Comparison of ENCODE assay signal across 12 cellular contexts in genomic region chr15:64452988-64453688, GRCh38. TPM values are rescaled to one million over a fixed set of nuclear protein-coding genes. Genes with fewer than 3 reads are reported as not detected.
DNase-seq lines count a peak whose midpoint lies in the region; ATAC-seq and TF ChIP-seq lines count a peak whose summit lies in the region.
"Had no signal": no experiment of that assay in that cellular context is flagged by ENCODE, and none has a peak within 500 bp of the region (broad histone marks: within the 10 kb centered on the region; RNA-seq: fewer than 3 reads in every experiment).

No MANE protein-coding gene starts in this region.

- no peak overlapping the region for H3K23ac ChIP-seq in IMR-90 (ENCODE audit: low read depth, low read length)

- H2BK20ac ChIP-seq in IMR-90 (ENCODE audit: low read depth, low read length), result no peak overlapping the region

- H3K4ac ChIP-seq in IMR-90 (ENCODE audit: low read depth, low read length), result no peak overlapping the region

- H4K20me1 ChIP-seq in IMR-90 (ENCODE audit: insufficient read depth, low read length), result no peaks in the 10 kb centered on the region

- WGBS in IMR-90 (ENCODE audit: extremely low coverage in 2 of 2, insufficient read length in 1 of 2), 2 experiments, result 60% methylated on average over 1 of the region's 6 CpGs; no CpG with 5 or more reads in 1 of the 2 experiments

- TF ChIP-seq RAD21 in IMR-90 (IDR thresholded peaks at IDR 0.05; ENCODE audit: low read length), result no peak

- no peak overlapping the region for H3K4me3 Mint-ChIP-seq in CD8-positive, alpha-beta memory T cell
- H3K4me3 Mint-ChIP-seq: WTC11 had no signal

- no peak overlapping the region for H2AFZ ChIP-seq in IMR-90 (replicated peaks; ENCODE audit: low read length, poor library complexity)
- H2AFZ ChIP-seq: PC-9 had no signal

- no peak overlapping the region for H3K4me2 ChIP-seq in IMR-90 (ENCODE audit: low read depth, low read length)
- H3K4me2 ChIP-seq: PC-9 had no signal

- H4K8ac ChIP-seq in IMR-90 (ENCODE audit: low read depth in 2 of 2, low read length in 2 of 2), result no peak overlapping the region

- H3K18ac ChIP-seq in IMR-90 (ENCODE audit: low read depth, low read length), result no peak overlapping the region

- H3K36me3 ChIP-seq in IMR-90 (ENCODE audit: control insufficient read depth, insufficient read depth, low read length), result peaks cover 9% of the 10 kb centered on the region
- H3K36me3 ChIP-seq in CD8-positive, alpha-beta memory T cell (ENCODE audit: insufficient read depth, low read length), result no peaks in the 10 kb centered on the region

- intact Hi-C loops in IMR-90 (cut with micrococcal nuclease) (no loop called here), posterior cingulate gyrus (cut with DNase I) (no loop called here)

- no peaks in the 10 kb centered on the region for H3K9me3 ChIP-seq in IMR-90 (ENCODE audit: control insufficient read depth, insufficient read depth, low read length)
- H3K9me3 ChIP-seq in CD8-positive, alpha-beta memory T cell (ENCODE audit: low read length), result no peaks in the 10 kb centered on the region

- H3K9ac ChIP-seq in IMR-90 (ENCODE audit: low read depth, low read length), result no peak overlapping the region

- no peak overlapping the region for H4K5ac ChIP-seq in IMR-90 (ENCODE audit: low read depth, low read length)

- DNase-seq in IMR-90, result peak; percentile 33
- DNase-seq in NCI-H69 (lab: John Stamatoyannopoulos, UW), result peak; percentile 91
- DNase-seq in fibroblast of villous mesenchyme (ENCODE audit: low read depth), result peak; percentile 38
- peak in 6 of 10 donors; percentile 34 to 90 (median 62) for DNase-seq in posterior cingulate gyrus
- DNase-seq in NOMO-1 treated with DMSO at 0.1 percent for 48 hours (lab: John Stamatoyannopoulos, UW; ENCODE audit: unreplicated experiment), result no peak
- DNase-seq in NOMO-1 (lab: John Stamatoyannopoulos, UW; ENCODE audit: unreplicated experiment in 2 of 2), result no peak
- no peak for DNase-seq in CD8-positive, alpha-beta memory T cell
- no peak for DNase-seq in activated gamma-delta T cell (lab: John Stamatoyannopoulos, UW)
- DNase-seq: activated gamma-delta T cell treated with Interleukin-2 at 50 U/mL for 16 hours, PC-9 had no signal

- H3K14ac ChIP-seq in IMR-90 (replicated peaks; ENCODE audit: low read depth, low read length), result no peak overlapping the region

- CTCF ChIA-PET in IMR-90 (lab: Yijun Ruan, JAX), result interaction anchor here (0.6 kb wide), 1 partner anchor 24 kb away, joined by 13 read pairs; no protein-coding TSS in a partner anchor
- CTCF ChIA-PET in CD8-positive, alpha-beta memory T cell (lab: Charles Lee), result no interaction called here

- no TSS peak for BruUV-seq in IMR-90 (replicated peaks; lab: Mats Ljungman, UMichigan)

- no peak overlapping the region for H4K91ac ChIP-seq in IMR-90 (ENCODE audit: insufficient read depth, low read depth, low read length)

- H2BK120ac ChIP-seq in IMR-90 (ENCODE audit: low read depth, low read length), result no peak overlapping the region

- no peaks in the 10 kb centered on the region for H3K9me3 Mint-ChIP-seq in CD8-positive, alpha-beta memory T cell
- H3K9me3 Mint-ChIP-seq: WTC11 had no signal

- H3K4me1 ChIP-seq in IMR-90 (ENCODE audit: control insufficient read depth, insufficient read depth, low read length), result peaks cover 14% of the 10 kb centered on the region
- peaks cover 43% of the 10 kb centered on the region for H3K4me1 ChIP-seq in CD8-positive, alpha-beta memory T cell (ENCODE audit: insufficient read depth, low read length)

- H3K27ac Mint-ChIP-seq in CD8-positive, alpha-beta memory T cell, result peak overlapping the region in 3 of 8 donors; percentile 0 to 72 (median 18)
- H3K27ac Mint-ChIP-seq: WTC11 had no signal

- no peak for ATAC-seq in IMR-90 (ENCODE audit: low read depth)

- H2BK15ac ChIP-seq in IMR-90 (ENCODE audit: low read depth, low read length), result no peak overlapping the region

- H3K27ac ChIP-seq in IMR-90 (ENCODE audit: insufficient read depth, low read length), result no peak overlapping the region
- no peak overlapping the region for H3K27ac ChIP-seq in CD8-positive, alpha-beta memory T cell (ENCODE audit: low read depth, low read length)
- H3K27ac ChIP-seq: PC-9 had no signal

- no peaks in the 10 kb centered on the region; the same call in 1 of the 2 replicates for H3K9me1 ChIP-seq in IMR-90 (ENCODE audit: insufficient read depth, low read length)

- no peak for TF ChIP-seq POLR2A in IMR-90 (IDR thresholded peaks at IDR 0.05; ENCODE audit: low read depth, low read length)

- no peaks in the 10 kb centered on the region for H3K27me3 ChIP-seq in IMR-90 (ENCODE audit: control insufficient read depth, insufficient read depth, low read length)
- H3K27me3 ChIP-seq in CD8-positive, alpha-beta memory T cell (ENCODE audit: insufficient read depth, low read length, poor library complexity, severe bottlenecking), result no peaks in the 10 kb centered on the region

- dilution Hi-C loops in IMR-90 (cut with HindIII; ENCODE audit: low sequenced_read_pairs, unreplicated experiment), result no loop called here

- H3K56ac ChIP-seq in IMR-90 (ENCODE audit: extremely low read depth, insufficient read depth, low read length), result no peak overlapping the region

- H3K79me1 ChIP-seq in IMR-90 (ENCODE audit: low read depth in 1 of 2, low read length in 2 of 2), result peaks cover 4 to 13% of the 10 kb centered on the region in 2 experiments; a peak in 3 of 4 replicates

- in situ Hi-C loops in IMR-90 (cut with MboI; ENCODE audit: low sequenced_read_pairs), result no loop called here

- no peak overlapping the region for H2BK5ac ChIP-seq in IMR-90 (ENCODE audit: low read depth, low read length, poor library complexity, severe bottlenecking)

- H3K36me3 Mint-ChIP-seq in CD8-positive, alpha-beta memory T cell, result peaks cover 3 to 39% (median 9%) of the 10 kb centered on the region in 3 donors

- no peak overlapping the region for H2AK9ac ChIP-seq in IMR-90 (replicated peaks; ENCODE audit: low read depth, low read length, poor library complexity)

- TF ChIP-seq CTCF in IMR-90 (conservative IDR thresholded peaks at IDR 0.05; ENCODE audit: low read depth, low read length) (no peak), fibroblast of villous mesenchyme (IDR thresholded peaks at IDR 0.05; ENCODE audit: insufficient read depth, low read depth, low read length) (no peak)

- H3K4me3 ChIP-seq in IMR-90 (ENCODE audit: insufficient read depth, low read depth, low read length), result no peak overlapping the region
- H3K4me3 ChIP-seq in fibroblast of villous mesenchyme (ENCODE audit: low read depth, low read length), result no peak overlapping the region
- no peak overlapping the region for H3K4me3 ChIP-seq in CD8-positive, alpha-beta memory T cell (ENCODE audit: low read length)
- H3K4me3 ChIP-seq: PC-9, skin epidermis had no signal

- POLR2A ChIA-PET in IMR-90 (lab: Charles Lee; ENCODE audit: unreplicated experiment), result no interaction called here
- POLR2A ChIA-PET in CD8-positive, alpha-beta memory T cell (lab: Charles Lee), result no interaction called here

- no peaks in the 10 kb centered on the region for H3K27me3 Mint-ChIP-seq in CD8-positive, alpha-beta memory T cell

- peaks cover 12 to 56% (median 24%) of the 10 kb centered on the region in 3 donors for H3K4me1 Mint-ChIP-seq in CD8-positive, alpha-beta memory T cell

- H2AK5ac ChIP-seq in IMR-90 (ENCODE audit: low read depth, low read length), result no peak overlapping the region; the same call in 1 of the 2 replicates

TF ChIP-seq in IMR-90, 13 proteins besides CTCF, POLR2A, EP300 and RAD21:
- no peak for TF ChIP-seq MAZ (IDR thresholded peaks at IDR 0.05; ENCODE audit: borderline replicate concordance, low read depth, low read length)

RNA-seq across cellular contexts. Expression of gene ZNF609, which starts 7.2 kb away (rescaled TPM):
- total RNA-seq in IMR-90 (2012; rRNA removed), result 10.4 and 12.2 TPM in 2 replicates
- 12.5 and 12.6 TPM in 2 replicates for polyA plus RNA-seq in IMR-90 (2012; rRNA removed)
- polyA plus RNA-seq in IMR-90 (2012; cell fraction: cytosol; rRNA removed), result 6.4 and 6.7 TPM in 2 replicates
- polyA plus RNA-seq in IMR-90 (2012; cell fraction: nucleus; rRNA removed; ENCODE audit: low replicate concordance), result 9.3 and 18.1 TPM in 2 replicates
- 20.6 and 22.5 TPM in 2 replicates for total RNA-seq in fibroblast of villous mesenchyme
- 10 to 100 TPM; 38.0 to 38.9 TPM for total RNA-seq in CD8-positive, alpha-beta memory T cell
- 10.7 TPM for polyA plus RNA-seq in CD8-positive, alpha-beta memory T cell

Comparison
In these comparisons a context has a peak if more than half of its experiments do, and no peak if none do; other contexts are left out.
1. DNase-seq: peak in IMR-90 (single experiment), NCI-H69 (single experiment), fibroblast of villous mesenchyme (single experiment) and posterior cingulate gyrus (6 of 10); none in NOMO-1 treated with DMSO at 0.1 percent for 48 hours (single experiment), NOMO-1 (0 of 2), CD8-positive, alpha-beta memory T cell (0 of 5) and activated gamma-delta T cell (single experiment).